Comparison of ENCODE assay signal across 18 cellular contexts in the genomic region with DNA sequence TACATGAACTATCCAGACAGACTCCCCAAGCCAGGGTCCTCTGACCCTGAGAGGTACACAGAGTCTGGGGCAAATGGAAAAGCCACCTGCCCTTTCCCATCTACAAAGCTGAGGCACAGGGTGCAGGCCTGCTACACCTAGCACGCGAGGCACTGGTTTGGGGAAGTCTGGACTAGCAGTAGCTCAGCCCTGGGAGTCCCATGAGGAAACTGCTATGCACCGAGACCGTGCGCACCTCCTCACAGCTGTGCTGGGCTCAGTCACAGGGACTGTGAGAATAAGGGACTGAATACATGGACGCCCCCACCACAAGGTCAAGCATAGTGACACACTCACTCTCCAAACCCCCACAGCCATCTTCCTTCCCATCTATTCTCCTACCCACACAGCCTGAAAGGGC. TPM values are rescaled to one million over a fixed set of nuclear protein-coding genes. Genes with fewer than 3 reads are reported as not detected.
DNase-seq lines count a peak whose midpoint lies in the region; ATAC-seq, FAIRE-seq and TF ChIP-seq lines count a peak whose summit lies in the region.
"Had no signal": no experiment of that assay in that cellular context is flagged by ENCODE, and none has a peak within 500 bp of the region (broad histone marks: within the 10 kb centered on the region; RNA-seq: fewer than 3 reads in every experiment).

No MANE protein-coding gene starts in this region.

- H3K9me3 ChIP-seq in liver (ENCODE audit: control insufficient read depth in 4 of 4, low read length in 3 of 4), result no peaks in the 10 kb centered on the region
- H3K9me3 ChIP-seq: lower lobe of right lung had no signal

- no peak for FAIRE-seq in D721Med (lab: Jason Lieb, UNC)
- FAIRE-seq: G401.6, urothelium cell line had no signal

- no peaks in the 10 kb centered on the region for H3K27me3 ChIP-seq in liver (ENCODE audit: control insufficient read depth in 4 of 4, insufficient read depth in 4 of 4, low read length in 3 of 4)

- H3K4me3 ChIP-seq in liver (ENCODE audit: low read depth in 1 of 3, low read length in 3 of 3), result peak overlapping the region in 1 of 3 donors; percentile 12
- H3K4me3 ChIP-seq: lower lobe of right lung had no signal

- H3K4me1 ChIP-seq in liver (ENCODE audit: control insufficient read depth in 4 of 4, insufficient read depth in 4 of 4, low read length in 3 of 4), result peaks cover 14 to 91% (median 76%) of the 10 kb centered on the region in 4 donors
- H3K4me1 ChIP-seq: lower lobe of right lung had no signal

- H3K9ac ChIP-seq in liver (ENCODE audit: low read depth in 1 of 2, low read length in 2 of 2), result peak overlapping the region; percentile 56 to 71

- H3K27ac ChIP-seq in liver (ENCODE audit: low read depth in 1 of 2, low read length in 2 of 2), result peak overlapping the region; percentile 71 to 98
- H3K27ac ChIP-seq: lower lobe of right lung had no signal

- TF ChIP-seq CTCF in liver (IDR thresholded peaks at IDR 0.05; ENCODE audit: low read depth, low read length, missing input control), result no peak
- TF ChIP-seq CTCF in D721Med (IDR thresholded peaks at IDR 0.05; ENCODE audit: insufficient read depth, missing control alignments), result no peak

- H3K36me3 ChIP-seq in liver (ENCODE audit: control insufficient read depth in 4 of 4, insufficient read depth in 3 of 4, low read depth in 1 of 4, low read length in 3 of 4), result peaks cover 13 to 62% (median 52%) of the 10 kb centered on the region in 4 donors
- H3K36me3 ChIP-seq: lower lobe of right lung had no signal

- TF ChIP-seq RAD21 in liver (IDR thresholded peaks at IDR 0.05), result no peak

- ATAC-seq in GM21529 (IDR thresholded peaks at IDR 0.05; ENCODE audit: unreplicated experiment) (peak; percentile 76), HG03432 (IDR thresholded peaks at IDR 0.05; ENCODE audit: unreplicated experiment) (peak; percentile 86)
- ATAC-seq: lower lobe of right lung; natural killer cell treated with Interleukin-12 subunit alpha and Interleukin-12 subunit beta and Interleukin-15 and Interleukin-18, amount 100 ng/mL, for 72 hours; SK-N-SH treated with all-trans-retinoic acid at 6 μM for 48 hours had no signal

- WGBS in liver, result 51% methylated on average over 6 of the region's 6 CpGs

- DNase-seq in AG08396 (ENCODE audit: low spot score) (peak; percentile 0), D721Med (ENCODE audit: insufficient read length, low spot score) (no peak), amygdala (lab: John Stamatoyannopoulos, UW) (no peak), NCI-H69 (lab: John Stamatoyannopoulos, UW) (no peak), HPDE6-E6E7 (ENCODE audit: extremely low spot score) (no peak)
- DNase-seq: activated naive CD8-positive, alpha-beta T cell treated with anti-CD3 and anti-CD28 coated beads for 36 hours; foreskin fibroblast; lower lobe of right lung; NCI-H1048; stimulated activated CD4-positive, alpha-beta T cell treated with anti-CD3 and anti-CD28 coated beads, Interleukin-4, amount 100 ng/mL, for 4 hours had no signal

TF ChIP-seq in liver, 16 proteins besides CTCF, POLR2A, EP300 and RAD21:
- no peak for TF ChIP-seq TAF1 (conservative IDR thresholded peaks at IDR 0.05)
- TF ChIP-seq HNF4G (IDR thresholded peaks at IDR 0.05), result no peak
- TF ChIP-seq RXRA (IDR thresholded peaks at IDR 0.05), result no peak
- TF ChIP-seq FOXA1 (IDR thresholded peaks at IDR 0.05), result no peak
- no peak for TF ChIP-seq MAX (IDR thresholded peaks at IDR 0.05)
- no peak for TF ChIP-seq SP1 (IDR thresholded peaks at IDR 0.05)
- TF ChIP-seq FOXA2 (IDR thresholded peaks at IDR 0.05), result no peak
- TF ChIP-seq ZBTB33 (IDR thresholded peaks at IDR 0.05), result no peak
- no peak for TF ChIP-seq HNF4A (conservative IDR thresholded peaks at IDR 0.05)
- TF ChIP-seq NR2F2 (IDR thresholded peaks at IDR 0.05), result no peak
- no peak for TF ChIP-seq EGR1 (IDR thresholded peaks at IDR 0.05; ENCODE audit: low read depth in 2 of 2)
- TF ChIP-seq GABPA (IDR thresholded peaks at IDR 0.05 in 1 of 2, conservative IDR thresholded peaks at IDR 0.05 in 1 of 2), result no peak
- no peak for TF ChIP-seq JUND (IDR thresholded peaks at IDR 0.05)
- TF ChIP-seq, protein P1, sequence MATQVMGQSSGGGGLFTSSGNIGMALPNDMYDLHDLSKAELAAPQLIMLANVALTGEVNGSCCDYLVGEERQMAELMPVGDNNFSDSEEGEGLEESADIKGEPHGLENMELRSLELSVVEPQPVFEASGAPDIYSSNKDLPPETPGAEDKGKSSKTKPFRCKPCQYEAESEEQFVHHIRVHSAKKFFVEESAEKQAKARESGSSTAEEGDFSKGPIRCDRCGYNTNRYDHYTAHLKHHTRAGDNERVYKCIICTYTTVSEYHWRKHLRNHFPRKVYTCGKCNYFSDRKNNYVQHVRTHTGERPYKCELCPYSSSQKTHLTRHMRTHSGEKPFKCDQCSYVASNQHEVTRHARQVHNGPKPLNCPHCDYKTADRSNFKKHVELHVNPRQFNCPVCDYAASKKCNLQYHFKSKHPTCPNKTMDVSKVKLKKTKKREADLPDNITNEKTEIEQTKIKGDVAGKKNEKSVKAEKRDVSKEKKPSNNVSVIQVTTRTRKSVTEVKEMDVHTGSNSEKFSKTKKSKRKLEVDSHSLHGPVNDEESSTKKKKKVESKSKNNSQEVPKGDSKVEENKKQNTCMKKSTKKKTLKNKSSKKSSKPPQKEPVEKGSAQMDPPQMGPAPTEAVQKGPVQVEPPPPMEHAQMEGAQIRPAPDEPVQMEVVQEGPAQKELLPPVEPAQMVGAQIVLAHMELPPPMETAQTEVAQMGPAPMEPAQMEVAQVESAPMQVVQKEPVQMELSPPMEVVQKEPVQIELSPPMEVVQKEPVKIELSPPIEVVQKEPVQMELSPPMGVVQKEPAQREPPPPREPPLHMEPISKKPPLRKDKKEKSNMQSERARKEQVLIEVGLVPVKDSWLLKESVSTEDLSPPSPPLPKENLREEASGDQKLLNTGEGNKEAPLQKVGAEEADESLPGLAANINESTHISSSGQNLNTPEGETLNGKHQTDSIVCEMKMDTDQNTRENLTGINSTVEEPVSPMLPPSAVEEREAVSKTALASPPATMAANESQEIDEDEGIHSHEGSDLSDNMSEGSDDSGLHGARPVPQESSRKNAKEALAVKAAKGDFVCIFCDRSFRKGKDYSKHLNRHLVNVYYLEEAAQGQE (IDR thresholded peaks at IDR 0.05), result no peak
- no peak for TF ChIP-seq ATF3 (IDR thresholded peaks at IDR 0.05)
- no peak for TF ChIP-seq YY1 (IDR thresholded peaks at IDR 0.05)

RNA-seq across cellular contexts. Expression of gene MAT1A, which starts 8.2 kb away (rescaled TPM):
- 100 to 1,000 TPM; 179 to 662 TPM for total RNA-seq in liver
- 100 to 1,000 TPM; 327 to 759 TPM for polyA plus RNA-seq in liver
- total RNA-seq: A673; activated naive CD8-positive, alpha-beta T cell treated with anti-CD3 and anti-CD28 coated beads for 36 hours; natural killer cell treated with Interleukin-12 subunit alpha and Interleukin-12 subunit beta and Interleukin-15 and Interleukin-18, amount 100 ng/mL, for 72 hours had no signal
